In genomic region chr1:153648000-153648643, GRCh38 we compare ENCODE assay signal across 8 cellular contexts. TPM values are rescaled to one million over a fixed set of nuclear protein-coding genes. Genes with fewer than 3 reads are reported as not detected.
DNase-seq lines count a peak whose midpoint lies in the region; ATAC-seq and TF ChIP-seq lines count a peak whose summit lies in the region.
"Had no signal": no experiment of that assay in that cellular context is flagged by ENCODE, and none has a peak within 500 bp of the region (broad histone marks: within the 10 kb centered on the region; RNA-seq: fewer than 3 reads in every experiment).

No MANE protein-coding gene starts in this region.

- ATAC-seq in activated B cell treated with CpG ODN at 0.5 μM for 24 hours (ENCODE audit: low read depth) = no peak
- ATAC-seq: foreskin keratinocyte had no signal

- CTCF ChIA-PET in Calu3 (lab: Charles Lee) (interaction anchor here (1.0 kb wide), 1 partner anchor 14 kb away, joined by 3 read pairs; the partner anchor contains the start of gene CHTOP), activated B cell treated with CpG ODN at 0.5 μM for 24 hours (lab: Charles Lee) (interaction anchor here (0.6 to 1.3 kb wide), 2 partner anchors 80 to 1700 kb away, joined by 3 read pairs; no protein-coding TSS in a partner anchor)

- TF ChIP-seq CTCF in Calu3 (IDR thresholded peaks at IDR 0.05; ENCODE audit: unreplicated experiment) = no peak
- TF ChIP-seq CTCF in activated B cell treated with CpG ODN at 0.5 μM for 24 hours (IDR thresholded peaks at IDR 0.05) = no peak

- H3K27me3 Mint-ChIP-seq in Calu3 (ENCODE audit: unreplicated experiment) = no peaks in the 10 kb centered on the region
- H3K27me3 Mint-ChIP-seq in activated B cell treated with CpG ODN at 0.5 μM for 24 hours = no peaks in the 10 kb centered on the region

- H3K27ac Mint-ChIP-seq in Calu3 (ENCODE audit: unreplicated experiment) = peak overlapping the region; percentile 28
- peak overlapping the region; percentile 30 for H3K27ac Mint-ChIP-seq in activated B cell treated with CpG ODN at 0.5 μM for 24 hours

- POLR2A ChIA-PET in activated B cell treated with CpG ODN at 0.5 μM for 24 hours (lab: Charles Lee) = interaction anchor here (0.6 to 2.1 kb wide), 5 partner anchors 11 to 94 kb away, joined by 3 to 14 read pairs (median 5); partner anchors contain the start of genes CHTOP and SNAPIN

- no peak for DNase-seq in Calu3
- no peak for DNase-seq in activated B cell treated with CpG ODN at 0.5 μM for 24 hours
- peak; percentile 60 for DNase-seq in mesenteric fat pad (ENCODE audit: low spot score)
- DNase-seq in HCEC 1CT = no peak
- no peak for DNase-seq in activated T-cell treated with anti-CD3 and anti-CD28 coated beads, Interleukin-2, amount 50 U/mL, for 1 hour
- no peak for DNase-seq in SKM-1 treated with dmso at 0.1 percent for 144 hours (lab: John Stamatoyannopoulos, UW; ENCODE audit: unreplicated experiment)
- DNase-seq: foreskin keratinocyte, NCI-H1436 treated with DMSO at 0.1 percent for 48 hours had no signal

- intact Hi-C loops in Calu3 (cut with micrococcal nuclease; ENCODE audit: unreplicated experiment) = no loop called here
- intact Hi-C loops in activated B cell treated with CpG ODN at 0.5 μM for 24 hours (cut with micrococcal nuclease) = no loop called here

- no peaks in the 10 kb centered on the region for H3K9me3 Mint-ChIP-seq in Calu3 (ENCODE audit: low read depth, unreplicated experiment)
- H3K9me3 Mint-ChIP-seq in activated B cell treated with CpG ODN at 0.5 μM for 24 hours = no peaks in the 10 kb centered on the region

- no TSS peak for BruUV-seq in Calu3 (replicated peaks; lab: Mats Ljungman, UMichigan)

- H3K4me1 Mint-ChIP-seq in Calu3 (ENCODE audit: low read depth, unreplicated experiment) (peaks cover 7% of the 10 kb centered on the region), activated B cell treated with CpG ODN at 0.5 μM for 24 hours (peaks cover 12% of the 10 kb centered on the region)

- H3K36me3 Mint-ChIP-seq in Calu3 (ENCODE audit: insufficient read depth, unreplicated experiment) (peaks cover 62% of the 10 kb centered on the region), activated B cell treated with CpG ODN at 0.5 μM for 24 hours (ENCODE audit: low read depth) (peaks cover 45% of the 10 kb centered on the region)

- H3K4me3 Mint-ChIP-seq in Calu3 (ENCODE audit: low read depth, unreplicated experiment) (no peak overlapping the region), activated B cell treated with CpG ODN at 0.5 μM for 24 hours (no peak overlapping the region)

RNA-seq across cellular contexts. Expression of gene SNAPIN, which starts 10.4 kb away (rescaled TPM):
- total RNA-seq in Calu3 (2022) = 45.0 and 46.8 TPM in 2 replicates
- 50.4 and 51.5 TPM in 2 replicates for total RNA-seq in activated B cell treated with CpG ODN at 0.5 μM for 24 hours
- total RNA-seq in mesenteric fat pad = 44.5 TPM

RNA-seq across cellular contexts. Expression of gene CHTOP, which starts 14.3 kb away (rescaled TPM):
- 93.7 and 100 TPM in 2 replicates for total RNA-seq in Calu3 (2022)
- total RNA-seq in activated B cell treated with CpG ODN at 0.5 μM for 24 hours = 140 and 148 TPM in 2 replicates
- total RNA-seq in mesenteric fat pad = 55.5 TPM

RNA-seq across cellular contexts. Expression of gene S100A1, which starts 19.9 kb away (rescaled TPM):
- total RNA-seq in Calu3 (2022) (not detected in 2 replicates), activated B cell treated with CpG ODN at 0.5 μM for 24 hours (0.31 and 0.69 TPM in 2 replicates), mesenteric fat pad (12.6 TPM)
- total RNA-seq: foreskin keratinocyte had no signal

RNA-seq across cellular contexts. Expression of gene S100A13, which starts 20.8 kb away (rescaled TPM):
- total RNA-seq in Calu3 (2022) (104 and 117 TPM in 2 replicates), activated B cell treated with CpG ODN at 0.5 μM for 24 hours (16.2 and 17.6 TPM in 2 replicates), mesenteric fat pad (146 TPM)

RNA-seq across cellular contexts. Expression of gene ILF2, which starts 22.7 kb away (rescaled TPM):
- total RNA-seq in Calu3 (2022) = 253 and 292 TPM in 2 replicates
- 182 and 191 TPM in 2 replicates for total RNA-seq in activated B cell treated with CpG ODN at 0.5 μM for 24 hours
- 116 TPM for total RNA-seq in mesenteric fat pad
